Comparison of ENCODE assay signal across 8 cellular contexts in the genomic region with DNA sequence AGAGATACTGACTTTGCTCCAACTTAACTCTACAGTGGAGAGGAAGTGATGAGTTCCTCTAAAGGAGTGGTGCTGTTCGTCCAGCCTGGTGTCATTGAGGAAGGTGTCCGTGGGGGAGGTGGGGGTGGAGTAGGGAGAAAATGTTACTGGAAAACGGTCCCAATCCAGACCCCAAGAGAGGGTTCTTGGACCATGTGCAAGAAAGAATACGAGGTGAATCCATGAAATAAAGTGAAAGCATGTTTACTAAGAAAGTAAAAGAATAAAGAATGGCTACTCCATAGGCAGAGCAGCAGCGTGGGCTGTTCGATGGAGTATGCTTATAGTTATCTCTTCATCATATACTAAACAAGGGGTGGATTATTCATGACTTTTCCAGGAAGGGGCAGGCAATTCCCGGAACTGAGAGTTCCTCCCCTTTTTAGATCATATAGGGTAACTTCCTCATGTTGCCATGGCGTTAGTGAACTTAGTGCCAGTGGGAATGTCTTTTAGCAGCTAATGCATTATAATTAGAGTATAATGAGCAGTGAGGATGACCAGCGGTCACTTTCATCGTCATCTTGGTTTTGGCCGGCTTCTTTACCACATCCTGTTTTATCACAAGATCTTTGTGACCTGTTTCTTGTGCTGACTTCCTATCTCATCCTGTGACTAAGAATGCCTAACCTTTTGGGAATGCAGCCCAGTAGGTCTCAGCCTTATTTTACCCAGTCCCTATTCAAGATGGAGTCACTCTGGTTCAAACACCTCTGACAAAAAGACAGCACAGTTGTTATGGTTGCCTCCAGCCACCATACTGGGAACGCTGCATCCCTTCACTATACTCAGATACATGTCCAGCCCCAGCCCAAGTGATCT. TPM values are rescaled to one million over a fixed set of nuclear protein-coding genes. Genes with fewer than 3 reads are reported as not detected.
DNase-seq lines count a peak whose midpoint lies in the region; TF ChIP-seq lines count a peak whose summit lies in the region.

No MANE protein-coding gene starts in this region.

- BruUV-seq in Calu3 (replicated peaks; lab: Mats Ljungman, UMichigan): no TSS peak

- H3K9me3 Mint-ChIP-seq in activated CD4-positive, alpha-beta memory T cell treated with anti-CD3 and anti-CD28 coated beads for 36 hours: no peaks in the 10 kb centered on the region
- H3K9me3 Mint-ChIP-seq in Calu3 (ENCODE audit: low read depth, unreplicated experiment) (no peaks in the 10 kb centered on the region), endothelial cell (ENCODE audit: unreplicated experiment) (no peaks in the 10 kb centered on the region)

- TF ChIP-seq CTCF in Calu3 (IDR thresholded peaks at IDR 0.05; ENCODE audit: unreplicated experiment) (no peak), endothelial cell (IDR thresholded peaks at IDR 0.05; ENCODE audit: unreplicated experiment) (no peak)

- POLR2A ChIA-PET in activated CD4-positive, alpha-beta memory T cell treated with anti-CD3 and anti-CD28 coated beads for 36 hours (lab: Charles Lee): no interaction called here

- no peaks in the 10 kb centered on the region for H3K36me3 Mint-ChIP-seq in activated CD4-positive, alpha-beta memory T cell treated with anti-CD3 and anti-CD28 coated beads for 36 hours
- H3K36me3 Mint-ChIP-seq in Calu3 (ENCODE audit: insufficient read depth, unreplicated experiment) (peaks cover 3% of the 10 kb centered on the region), endothelial cell (ENCODE audit: low read depth, unreplicated experiment) (no peaks in the 10 kb centered on the region)

- CTCF ChIA-PET in activated CD4-positive, alpha-beta memory T cell treated with anti-CD3 and anti-CD28 coated beads for 36 hours (lab: Charles Lee): interaction anchor here (0.9 to 1.1 kb wide), 2 partner anchors 23 to 24 kb away, joined by 3 to 4 read pairs; no protein-coding TSS in a partner anchor
- CTCF ChIA-PET in Calu3 (lab: Charles Lee): no interaction called here

- H3K4me3 Mint-ChIP-seq in activated CD4-positive, alpha-beta memory T cell treated with anti-CD3 and anti-CD28 coated beads for 36 hours: peak overlapping the region; percentile 56
- no peak overlapping the region for H3K4me3 Mint-ChIP-seq in Calu3 (ENCODE audit: low read depth, unreplicated experiment)
- no peak overlapping the region for H3K4me3 Mint-ChIP-seq in endothelial cell (ENCODE audit: unreplicated experiment)

- H3K27me3 Mint-ChIP-seq in activated CD4-positive, alpha-beta memory T cell treated with anti-CD3 and anti-CD28 coated beads for 36 hours: peaks cover 2% of the 10 kb centered on the region
- H3K27me3 Mint-ChIP-seq in Calu3 (ENCODE audit: unreplicated experiment) (no peaks in the 10 kb centered on the region), endothelial cell (ENCODE audit: unreplicated experiment) (peaks cover 4% of the 10 kb centered on the region)

- H3K27ac Mint-ChIP-seq in activated CD4-positive, alpha-beta memory T cell treated with anti-CD3 and anti-CD28 coated beads for 36 hours: peak overlapping the region; percentile 4
- H3K27ac Mint-ChIP-seq in Calu3 (ENCODE audit: unreplicated experiment) (no peak overlapping the region), endothelial cell (ENCODE audit: unreplicated experiment) (no peak overlapping the region)

- peak; percentile 88 for DNase-seq in KBM-7
- DNase-seq in activated CD4-positive, alpha-beta memory T cell treated with anti-CD3 and anti-CD28 coated beads for 36 hours: peak; percentile 75
- peak; percentile 70 for DNase-seq in glomerular visceral epithelial cell (ENCODE audit: extremely low spot score)
- DNase-seq in stimulated activated CD4-positive, alpha-beta T cell treated with anti-CD3 and anti-CD28 coated beads, Interleukin-2, amount 100 ng/mL, for 48 hours: peak; percentile 69 to 74
- no peak for DNase-seq in Calu3
- no peak for DNase-seq in NCI-H128 (lab: John Stamatoyannopoulos, UW; ENCODE audit: unreplicated experiment)
- DNase-seq in NCI-H2029 treated with DMSO at 0.1 percent for 48 hours (lab: John Stamatoyannopoulos, UW): no peak
- DNase-seq in endothelial cell (ENCODE audit: low spot score): no peak

- intact Hi-C loops in activated CD4-positive, alpha-beta memory T cell treated with anti-CD3 and anti-CD28 coated beads for 36 hours (cut with micrococcal nuclease): loop anchor here (5.0 kb wide), 1 partner anchor 43 kb away; no protein-coding TSS in a partner anchor
- intact Hi-C loops in Calu3 (cut with micrococcal nuclease; ENCODE audit: unreplicated experiment): no loop called here

- in situ Hi-C loops in KBM-7 (cut with MboI; ENCODE audit: low pct_unique_long_range_greater_than_20kb, low sequenced_read_pairs): no loop called here

- H3K4me1 Mint-ChIP-seq in activated CD4-positive, alpha-beta memory T cell treated with anti-CD3 and anti-CD28 coated beads for 36 hours (ENCODE audit: low read depth): peaks cover 26% of the 10 kb centered on the region
- H3K4me1 Mint-ChIP-seq in Calu3 (ENCODE audit: low read depth, unreplicated experiment): peaks cover 26% of the 10 kb centered on the region
- peaks cover 12% of the 10 kb centered on the region for H3K4me1 Mint-ChIP-seq in endothelial cell (ENCODE audit: unreplicated experiment)

RNA-seq across cellular contexts. Expression of a gene that starts 38.6 kb away (rescaled TPM):
- total RNA-seq in activated CD4-positive, alpha-beta memory T cell treated with anti-CD3 and anti-CD28 coated beads for 36 hours: not detected
- not detected in 2 replicates for total RNA-seq in Calu3 (2022)
- total RNA-seq in endothelial cell (ENCODE audit: unreplicated experiment): 0.41 TPM

Comparison
In these comparisons a context has a peak if more than half of its experiments do, and no peak if none do; other contexts are left out.
1. DNase-seq: peak in KBM-7 (single experiment), activated CD4-positive, alpha-beta memory T cell treated with anti-CD3 and anti-CD28 coated beads for 36 hours (single experiment), glomerular visceral epithelial cell (single experiment) and stimulated activated CD4-positive, alpha-beta T cell treated with anti-CD3 and anti-CD28 coated beads, Interleukin-2, amount 100 ng/mL, for 48 hours (2 of 2); none in Calu3 (single experiment), NCI-H128 (single experiment), NCI-H2029 treated with DMSO at 0.1 percent for 48 hours (single experiment) and endothelial cell (single experiment).